In the genomic region with DNA sequence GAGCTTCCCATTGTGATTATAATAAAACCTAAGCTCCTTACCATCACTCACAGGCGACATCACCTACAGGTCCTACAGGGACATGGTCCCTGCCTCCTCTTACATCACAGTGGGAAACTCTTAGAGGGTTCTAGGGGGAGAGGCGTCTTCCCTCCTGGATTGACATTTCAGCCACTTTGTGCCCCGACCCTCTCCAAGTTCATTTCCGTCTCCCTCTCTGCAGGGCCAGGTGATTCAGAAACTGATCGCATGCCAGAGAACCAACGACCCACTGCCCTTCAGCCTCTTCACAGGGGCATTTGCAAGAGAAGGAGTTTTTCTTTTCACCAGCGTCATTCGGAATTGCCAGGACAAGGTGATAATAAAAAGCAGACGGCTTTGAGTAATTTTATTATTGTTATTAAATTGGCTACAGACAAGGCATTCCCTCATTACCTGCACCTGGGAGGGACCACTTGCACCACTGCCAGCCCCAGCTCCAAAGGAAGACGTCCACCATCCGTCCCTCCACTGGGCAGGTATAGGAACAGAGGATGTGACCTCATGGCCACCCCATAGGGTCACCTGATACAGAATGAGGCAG, we compare ENCODE assay signal across 1 cellular context.
TF ChIP-seq lines count a peak whose summit lies in the region.

No MANE protein-coding gene starts in this region.

TF ChIP-seq in GM23338, 12 proteins besides CTCF, POLR2A, EP300 and RAD21 (continued from another document):
- TF ChIP-seq EZH2phosphoT487 (IDR thresholded peaks at IDR 0.05; ENCODE audit: unreplicated experiment) (no peak), ETS1 (IDR thresholded peaks at IDR 0.05) (no peak), EZH2 (IDR thresholded peaks at IDR 0.05; ENCODE audit: low read depth, unreplicated experiment) (no peak), REST (IDR thresholded peaks at IDR 0.05; ENCODE audit: unreplicated experiment) (no peak)
